1 cellular context compared by ENCODE assay signal in the genomic region with DNA sequence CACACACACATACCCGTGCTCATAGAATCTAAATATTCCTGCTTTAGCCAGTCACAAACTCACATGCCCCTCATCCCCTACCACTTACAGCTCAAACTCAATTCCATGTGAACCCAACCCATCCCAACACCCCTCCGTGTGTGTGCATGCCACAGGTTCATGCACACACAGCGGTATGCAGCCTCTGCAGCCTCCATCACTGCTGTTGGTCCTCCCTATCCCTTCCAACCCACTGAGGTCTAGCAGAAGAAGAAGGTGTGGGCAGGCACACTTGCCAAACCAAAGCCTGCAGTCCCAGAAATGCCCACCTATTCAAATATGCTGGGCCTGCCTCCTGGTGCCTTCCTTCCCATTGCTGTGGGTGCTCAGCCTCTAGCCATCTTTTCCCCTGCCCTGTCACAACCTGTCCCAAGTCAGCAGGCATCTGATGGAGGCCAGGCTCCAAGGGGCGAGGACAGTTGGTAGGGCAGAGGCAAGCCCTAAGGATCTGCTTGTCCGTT.
TF ChIP-seq lines count a peak whose summit lies in the region.

No MANE protein-coding gene starts in this region.

TF ChIP-seq in GM23338, 12 proteins besides CTCF, POLR2A, EP300 and RAD21:
- TF ChIP-seq ZNF462 (CRISPR knock-in tag; IDR thresholded peaks at IDR 0.05): no peak
- TF ChIP-seq CREB1 (CRISPR knock-in tag; IDR thresholded peaks at IDR 0.05; ENCODE audit: low read depth): no peak
- TF ChIP-seq POLR2AphosphoS5 (IDR thresholded peaks at IDR 0.05; ENCODE audit: low read depth): no peak
- no peak for TF ChIP-seq JUNB (IDR thresholded peaks at IDR 0.05; ENCODE audit: unreplicated experiment)
- no peak for TF ChIP-seq ZNF114 (CRISPR knock-in tag; IDR thresholded peaks at IDR 0.05)
- TF ChIP-seq, protein P1, sequence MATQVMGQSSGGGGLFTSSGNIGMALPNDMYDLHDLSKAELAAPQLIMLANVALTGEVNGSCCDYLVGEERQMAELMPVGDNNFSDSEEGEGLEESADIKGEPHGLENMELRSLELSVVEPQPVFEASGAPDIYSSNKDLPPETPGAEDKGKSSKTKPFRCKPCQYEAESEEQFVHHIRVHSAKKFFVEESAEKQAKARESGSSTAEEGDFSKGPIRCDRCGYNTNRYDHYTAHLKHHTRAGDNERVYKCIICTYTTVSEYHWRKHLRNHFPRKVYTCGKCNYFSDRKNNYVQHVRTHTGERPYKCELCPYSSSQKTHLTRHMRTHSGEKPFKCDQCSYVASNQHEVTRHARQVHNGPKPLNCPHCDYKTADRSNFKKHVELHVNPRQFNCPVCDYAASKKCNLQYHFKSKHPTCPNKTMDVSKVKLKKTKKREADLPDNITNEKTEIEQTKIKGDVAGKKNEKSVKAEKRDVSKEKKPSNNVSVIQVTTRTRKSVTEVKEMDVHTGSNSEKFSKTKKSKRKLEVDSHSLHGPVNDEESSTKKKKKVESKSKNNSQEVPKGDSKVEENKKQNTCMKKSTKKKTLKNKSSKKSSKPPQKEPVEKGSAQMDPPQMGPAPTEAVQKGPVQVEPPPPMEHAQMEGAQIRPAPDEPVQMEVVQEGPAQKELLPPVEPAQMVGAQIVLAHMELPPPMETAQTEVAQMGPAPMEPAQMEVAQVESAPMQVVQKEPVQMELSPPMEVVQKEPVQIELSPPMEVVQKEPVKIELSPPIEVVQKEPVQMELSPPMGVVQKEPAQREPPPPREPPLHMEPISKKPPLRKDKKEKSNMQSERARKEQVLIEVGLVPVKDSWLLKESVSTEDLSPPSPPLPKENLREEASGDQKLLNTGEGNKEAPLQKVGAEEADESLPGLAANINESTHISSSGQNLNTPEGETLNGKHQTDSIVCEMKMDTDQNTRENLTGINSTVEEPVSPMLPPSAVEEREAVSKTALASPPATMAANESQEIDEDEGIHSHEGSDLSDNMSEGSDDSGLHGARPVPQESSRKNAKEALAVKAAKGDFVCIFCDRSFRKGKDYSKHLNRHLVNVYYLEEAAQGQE (IDR thresholded peaks at IDR 0.05; ENCODE audit: unreplicated experiment): no peak
- TF ChIP-seq EZH2phosphoT487 (IDR thresholded peaks at IDR 0.05; ENCODE audit: unreplicated experiment): no peak
- no peak for TF ChIP-seq ZNF331 (CRISPR knock-in tag; IDR thresholded peaks at IDR 0.05; ENCODE audit: low read depth)
- no peak for TF ChIP-seq NANOG (IDR thresholded peaks at IDR 0.05; ENCODE audit: borderline replicate concordance)
